Comparison of ENCODE assay signal across 9 cellular contexts in the genomic region with DNA sequence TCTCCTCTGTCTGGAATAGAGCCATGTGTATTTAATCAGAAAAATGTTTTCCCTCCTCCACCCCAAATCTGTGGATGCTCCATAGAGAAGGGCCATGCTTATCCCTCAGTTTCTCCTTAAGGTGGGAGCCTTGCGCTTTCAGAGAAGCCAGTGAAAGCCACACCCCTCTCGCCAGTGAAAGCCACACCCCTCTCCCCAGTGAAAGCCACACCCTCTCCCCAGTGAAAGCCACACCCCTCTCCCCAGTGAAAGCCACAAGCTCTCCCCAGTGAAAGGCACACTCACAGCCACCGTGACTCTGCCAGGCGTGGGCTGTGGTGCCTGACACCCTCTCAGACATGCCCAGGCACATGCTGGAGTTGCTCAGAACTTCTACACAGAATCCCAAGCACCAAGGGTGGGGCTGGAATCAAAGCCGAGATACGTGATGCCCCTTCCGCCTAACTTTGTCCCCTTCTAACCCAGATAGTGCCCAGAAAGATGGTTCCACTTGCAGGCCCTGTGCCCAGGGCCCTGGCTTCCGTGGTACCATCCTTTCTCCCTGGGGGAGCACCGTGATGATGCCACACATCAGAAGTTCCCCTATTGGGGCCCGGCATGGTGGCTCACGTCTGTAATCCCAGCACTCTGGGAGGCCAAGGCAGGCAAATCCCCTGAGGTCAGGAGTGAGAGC. TPM values are rescaled to one million over a fixed set of nuclear protein-coding genes. Genes with fewer than 3 reads are reported as not detected.
DNase-seq lines count a peak whose midpoint lies in the region; ATAC-seq and TF ChIP-seq lines count a peak whose summit lies in the region.
"Had no signal": no experiment of that assay in that cellular context is flagged by ENCODE, and none has a peak within 500 bp of the region (broad histone marks: within the 10 kb centered on the region; RNA-seq: fewer than 3 reads in every experiment).

No MANE protein-coding gene starts in this region.

- TF ChIP-seq CTCF in GM12865 (IDR thresholded peaks at IDR 0.05; ENCODE audit: insufficient read depth, low read depth, low read length, missing control alignments) = no peak
- TF ChIP-seq CTCF in testis (IDR thresholded peaks at IDR 0.05) = no peak

- DNase-seq in GM12865 (ENCODE audit: low read depth) = peak; percentile 85
- peak; percentile 72 for DNase-seq in SW480 (ENCODE audit: low spot score)
- DNase-seq in activated naive CD4-positive, alpha-beta T cell treated with anti-CD3 and anti-CD28 coated beads, Interleukin-2, amount 50 U/mL, for 72 hours (ENCODE audit: low spot score in 2 of 2) = peak; percentile 77 to 90
- peak; percentile 71 to 82 for DNase-seq in left colon
- peak; percentile 51 to 65 for DNase-seq in stimulated activated CD8-positive, alpha-beta memory T cell treated with anti-CD3 and anti-CD28 coated beads, Interleukin-7, amount 100 ng/mL, for 1 hour (ENCODE audit: low read depth in 2 of 2)
- no peak for DNase-seq in testis

- no peak for TF ChIP-seq POLR2A in testis (IDR thresholded peaks at IDR 0.05)

- no peaks in the 10 kb centered on the region for H3K9me3 ChIP-seq in testis
- H3K9me3 ChIP-seq: breast epithelium had no signal

- no peaks in the 10 kb centered on the region for H3K36me3 Mint-ChIP-seq in activated naive CD4-positive, alpha-beta T cell treated with anti-CD3 and anti-CD28 coated beads, Interleukin-2, amount 50 U/mL, for 72 hours

- H3K9me3 Mint-ChIP-seq in activated naive CD4-positive, alpha-beta T cell treated with anti-CD3 and anti-CD28 coated beads, Interleukin-2, amount 50 U/mL, for 72 hours = no peaks in the 10 kb centered on the region

- H3K27ac Mint-ChIP-seq in activated naive CD4-positive, alpha-beta T cell treated with anti-CD3 and anti-CD28 coated beads, Interleukin-2, amount 50 U/mL, for 72 hours = peak overlapping the region; percentile 92 to 99

- H3K36me3 ChIP-seq in testis (ENCODE audit: low read depth, missing control alignments) = no peaks in the 10 kb centered on the region
- H3K36me3 ChIP-seq: breast epithelium had no signal

- intact Hi-C loops in left colon (cut with DNase I, micrococcal nuclease) = no loop called here
- intact Hi-C loops in testis (cut with DNase I; ENCODE audit: low total_unique reads) = no loop called here

- no peak overlapping the region for H3K27ac ChIP-seq in testis

- H3K4me1 ChIP-seq in testis = peaks cover 10% of the 10 kb centered on the region
- H3K4me1 ChIP-seq: breast epithelium had no signal

- ATAC-seq in HG03066 (IDR thresholded peaks at IDR 0.05; ENCODE audit: low read depth, unreplicated experiment) (peak; percentile 41), left colon (peak; percentile 81), GM18858 (IDR thresholded peaks at IDR 0.05; ENCODE audit: unreplicated experiment) (no peak)
- ATAC-seq in activated naive CD4-positive, alpha-beta T cell treated with anti-CD3 and anti-CD28 coated beads, Interleukin-2, amount 50 U/mL, for 72 hours = peak; percentile 81 to 84

- H3K27me3 ChIP-seq in testis = no peaks in the 10 kb centered on the region
- H3K27me3 ChIP-seq: breast epithelium had no signal

- H3K4me3 ChIP-seq in GM12865 (ENCODE audit: low read depth, low read length) = peak overlapping the region; percentile 8; the same call in 1 of the 2 replicates
- H3K4me3 ChIP-seq in testis = no peak overlapping the region
- H3K4me3 ChIP-seq: breast epithelium had no signal

- 51 to 82% methylated on average over 4 to 11 of the region's 11 CpGs for WGBS in testis, 2 donors

RNA-seq across cellular contexts. Expression of a gene that starts 16.5 kb away (rescaled TPM):
- total RNA-seq in activated naive CD4-positive, alpha-beta T cell treated with anti-CD3 and anti-CD28 coated beads, Interleukin-2, amount 50 U/mL, for 72 hours = 10 to 100 TPM; 11.0 to 15.4 TPM
- total RNA-seq in left colon = 10 to 100 TPM; 27.8 to 32.5 TPM
- total RNA-seq in testis = 10 to 100 TPM; 38.4 to 50.4 TPM
- polyA plus RNA-seq in testis (ENCODE audit: insufficient read depth, low read depth, low replicate concordance) = 20.2 TPM
